ENCODE assay signal across 8 cellular contexts in the genomic region with DNA sequence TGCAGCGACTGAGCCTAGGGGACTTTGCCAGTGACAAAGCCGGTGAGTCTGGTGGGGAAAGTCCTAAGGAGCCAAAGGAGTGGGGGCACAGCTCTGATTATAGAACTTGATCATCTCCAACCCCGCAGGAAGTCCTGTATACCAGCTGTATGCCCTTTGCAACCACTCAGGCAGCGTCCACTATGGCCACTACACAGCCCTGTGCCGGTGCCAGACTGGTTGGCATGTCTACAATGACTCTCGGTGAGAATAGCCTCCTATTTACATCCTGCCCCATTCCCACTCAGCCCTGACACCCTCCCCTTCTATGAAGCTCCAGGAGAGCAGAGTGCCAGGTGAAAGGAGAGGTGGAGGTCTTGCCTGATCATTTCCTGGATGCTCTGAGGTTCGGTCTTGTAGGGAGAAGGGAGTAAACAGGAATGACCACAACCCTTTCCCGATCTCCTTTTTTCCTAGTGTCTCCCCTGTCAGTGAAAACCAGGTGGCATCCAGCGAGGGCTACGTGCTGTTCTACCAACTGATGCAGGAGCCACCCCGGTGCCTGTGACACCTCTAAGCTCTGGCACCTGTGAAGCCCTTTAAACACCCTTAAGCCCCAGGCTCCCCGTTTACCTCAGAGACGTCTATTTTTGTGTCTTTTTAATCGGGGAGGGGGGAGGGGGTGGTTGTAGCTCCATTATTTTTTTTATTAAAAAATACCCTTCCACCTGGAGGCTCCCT. TPM values are rescaled to one million over a fixed set of nuclear protein-coding genes. Genes with fewer than 3 reads are reported as not detected.
DNase-seq lines count a peak whose midpoint lies in the region; ATAC-seq and TF ChIP-seq lines count a peak whose summit lies in the region.

No MANE protein-coding gene starts in this region.

- WGBS in right lobe of liver (ENCODE audit: insufficient coverage, low coverage, low lambda C conversion rate, missing lambda C conversion rate): 57% methylated on average over 8 of the region's 14 CpGs
- WGBS in thyroid gland, 2 donors: 69 to 71% methylated on average over 13 to 14 of the region's 14 CpGs

- peaks cover 0 to 17% (median 0%) of the 10 kb centered on the region in 4 donors for H3K36me3 ChIP-seq in right lobe of liver
- peaks cover 0 to 5% of the 10 kb centered on the region in 2 donors for H3K36me3 ChIP-seq in thyroid gland

- H3K9me3 ChIP-seq in right lobe of liver (no peaks in the 10 kb centered on the region), thyroid gland (no peaks in the 10 kb centered on the region)

- TF ChIP-seq POLR2A in right lobe of liver (IDR thresholded peaks at IDR 0.05) (no peak), thyroid gland (IDR thresholded peaks at IDR 0.05) (no peak)

- H3K4me1 Mint-ChIP-seq in activated T-cell treated with anti-CD3 and anti-CD28 coated beads, Interleukin-2, amount 50 U/mL, for 4 hours (ENCODE audit: low read depth): peaks cover 59% of the 10 kb centered on the region

- TF ChIP-seq CTCF in astrocyte of the spinal cord (IDR thresholded peaks at IDR 0.05; ENCODE audit: low read depth, low read length) (no peak), right lobe of liver (IDR thresholded peaks at IDR 0.05) (no peak), thyroid gland (IDR thresholded peaks at IDR 0.05) (no peak)

- intact Hi-C loops in right lobe of liver (cut with DNase I) (no loop called here), thyroid gland (cut with DNase I) (no loop called here)

- ATAC-seq in activated T-cell treated with anti-CD3 and anti-CD28 coated beads, Interleukin-2, amount 50 U/mL, for 4 hours: no peak
- ATAC-seq in right lobe of liver (no peak), GM21717 (IDR thresholded peaks at IDR 0.05; ENCODE audit: unreplicated experiment) (no peak)

- H3K27ac ChIP-seq in right lobe of liver: peak overlapping the region; percentile 59 to 67 (median 61)
- H3K27ac ChIP-seq in thyroid gland: peak overlapping the region; percentile 85 to 87 (median 86)

- in situ Hi-C loops in astrocyte of the spinal cord (cut with HindIII; ENCODE audit: low sequenced_read_pairs): no loop called here

- H3K27me3 ChIP-seq in right lobe of liver (no peaks in the 10 kb centered on the region), thyroid gland (no peaks in the 10 kb centered on the region)

- DNase-seq in activated T-cell treated with anti-CD3 and anti-CD28 coated beads, Interleukin-2, amount 50 U/mL, for 4 hours: no peak
- DNase-seq in activated T-cell treated with anti-CD3 and anti-CD28 coated beads for 4 hours: no peak
- DNase-seq in astrocyte of the spinal cord (ENCODE audit: low read depth, low spot score): no peak
- no peak for DNase-seq in right lobe of liver
- no peak for DNase-seq in thyroid gland
- DNase-seq in NCI-H226: no peak
- DNase-seq in LoVo (ENCODE audit: low spot score): no peak

- no peaks in the 10 kb centered on the region for H3K27me3 Mint-ChIP-seq in activated T-cell treated with anti-CD3 and anti-CD28 coated beads, Interleukin-2, amount 50 U/mL, for 4 hours (ENCODE audit: low read depth)

- no peaks in the 10 kb centered on the region for H3K9me3 Mint-ChIP-seq in activated T-cell treated with anti-CD3 and anti-CD28 coated beads, Interleukin-2, amount 50 U/mL, for 4 hours

- peaks cover 26% of the 10 kb centered on the region for H3K36me3 Mint-ChIP-seq in activated T-cell treated with anti-CD3 and anti-CD28 coated beads, Interleukin-2, amount 50 U/mL, for 4 hours (ENCODE audit: insufficient read depth)

- H3K4me1 ChIP-seq in right lobe of liver (peaks cover 0 to 13% (median 3%) of the 10 kb centered on the region in 4 donors), thyroid gland (peaks cover 14 to 29% of the 10 kb centered on the region in 2 donors)

- H3K4me3 ChIP-seq in astrocyte of the spinal cord (ENCODE audit: low read depth, low read length): peak overlapping the region; percentile 79
- peak overlapping the region in 2 of 3 donors; percentile 71 to 77 for H3K4me3 ChIP-seq in right lobe of liver
- peak overlapping the region in 1 of 3 donors; percentile 65 for H3K4me3 ChIP-seq in thyroid gland (replicated peaks in 1 of 3)

- peak overlapping the region; percentile 21 for H3K4me3 Mint-ChIP-seq in activated T-cell treated with anti-CD3 and anti-CD28 coated beads, Interleukin-2, amount 50 U/mL, for 4 hours

RNA-seq across cellular contexts. Expression of a gene that starts 1.2 kb away (rescaled TPM):
- total RNA-seq in activated T-cell treated with anti-CD3 and anti-CD28 coated beads, Interleukin-2, amount 50 U/mL, for 4 hours: 10 to 100 TPM; 10.0 to 13.8 (median 12.8) TPM
- 10 to 100 TPM in 1 of 6 experiments, 1 to 10 TPM in 5; 7.6 to 14.3 (median 9.5) TPM for total RNA-seq in right lobe of liver
- 10 to 100 TPM; 12.6 to 30.0 (median 21.8) TPM for total RNA-seq in thyroid gland

RNA-seq across cellular contexts. Expression of a gene that starts 5.8 kb away (rescaled TPM):
- total RNA-seq in activated T-cell treated with anti-CD3 and anti-CD28 coated beads, Interleukin-2, amount 50 U/mL, for 4 hours: 10 to 100 TPM; 25.0 to 28.3 (median 27.4) TPM
- total RNA-seq in right lobe of liver (10 to 100 TPM in 1 of 6 experiments, 1 to 10 TPM in 5; 6.9 to 11.1 (median 8.8) TPM), thyroid gland (10 to 100 TPM; 21.2 to 27.6 (median 23.0) TPM)

RNA-seq across cellular contexts. Expression of a gene that starts 11.3 kb away (rescaled TPM):
- 10 to 100 TPM; 87.5 to 98.8 (median 92.8) TPM for total RNA-seq in activated T-cell treated with anti-CD3 and anti-CD28 coated beads, Interleukin-2, amount 50 U/mL, for 4 hours
- 10 to 100 TPM; 24.6 to 37.7 (median 35.3) TPM for total RNA-seq in right lobe of liver
- total RNA-seq in thyroid gland: 10 to 100 TPM; 37.6 to 90.4 (median 62.1) TPM

RNA-seq across cellular contexts. Expression of a gene that starts 12.2 kb away (rescaled TPM):
- 10 to 100 TPM; 73.9 to 76.3 (median 75.9) TPM for total RNA-seq in activated T-cell treated with anti-CD3 and anti-CD28 coated beads, Interleukin-2, amount 50 U/mL, for 4 hours
- 10 to 100 TPM; 10.9 to 21.1 (median 13.1) TPM for total RNA-seq in right lobe of liver
- total RNA-seq in thyroid gland: 10 to 100 TPM; 24.1 to 34.0 (median 29.2) TPM

RNA-seq across cellular contexts. Expression of a gene that starts 32.6 kb away (rescaled TPM):
- 10 to 100 TPM; 50.7 to 56.7 (median 51.2) TPM for total RNA-seq in activated T-cell treated with anti-CD3 and anti-CD28 coated beads, Interleukin-2, amount 50 U/mL, for 4 hours
- 10 to 100 TPM; 13.8 to 22.0 (median 16.6) TPM for total RNA-seq in right lobe of liver
- total RNA-seq in thyroid gland: 10 to 100 TPM; 27.5 to 34.6 (median 31.1) TPM
